ENCODE assay signal across 1 cellular context in genomic region chr17:8856869-8857575, GRCh38.
TF ChIP-seq lines count a peak whose summit lies in the region.

No MANE protein-coding gene starts in this region.

TF ChIP-seq in GM12878, 131 proteins besides CTCF, POLR2A, EP300 and RAD21 (continued from another document):
- TF ChIP-seq IRF4 (IDR thresholded peaks at IDR 0.05; ENCODE audit: low read depth, low read length), result peak; percentile 29; the same call in 1 of the 2 replicates
- 0 out of 2 replicates have a peak, but pooled peaks have one; percentile 19 for TF ChIP-seq MTA3 (IDR thresholded peaks at IDR 0.05; ENCODE audit: borderline replicate concordance, low read length)
- TF ChIP-seq BACH1 (IDR thresholded peaks at IDR 0.05; ENCODE audit: borderline replicate concordance), result 0 out of 2 replicates have a peak, but pooled peaks have one; percentile 11
- peak; percentile 21; the same call in 1 of the 2 replicates for TF ChIP-seq SPI1 (IDR thresholded peaks at IDR 0.05; ENCODE audit: borderline replicate concordance, insufficient read depth, low read depth, low read length)
